ENCODE assay signal across 8 cellular contexts in the genomic region with DNA sequence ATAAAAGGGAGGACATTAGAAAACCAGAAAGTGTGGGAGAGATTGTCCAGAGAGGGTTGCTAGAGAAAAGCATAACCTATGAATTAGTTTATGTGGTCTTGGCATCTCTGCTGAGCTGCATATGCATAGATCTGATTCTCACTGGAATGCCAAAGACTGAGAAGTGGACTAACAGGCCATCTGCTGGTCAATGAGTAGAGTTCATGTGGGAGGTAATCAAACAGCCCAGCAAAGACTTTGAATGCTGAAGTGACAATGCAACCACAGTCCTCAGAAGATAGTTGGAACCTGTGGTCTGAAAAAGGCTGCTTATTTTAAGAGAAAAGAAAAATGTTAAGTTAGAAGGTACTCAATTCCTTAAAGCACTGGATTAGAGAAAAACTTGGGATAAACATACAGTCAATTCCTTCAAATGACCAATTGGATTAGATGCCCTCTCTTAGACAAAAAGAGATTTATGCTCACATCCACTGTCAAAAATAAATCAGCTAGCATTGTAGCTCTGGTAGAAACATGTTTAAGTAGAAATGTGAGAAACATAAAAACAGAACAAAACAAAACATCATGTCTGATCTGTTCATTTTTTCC.
A peak's percentile ranks its signal among the peaks of the same experiment; 100 is the strongest.
DNase-seq lines count a peak whose midpoint lies in the region; ATAC-seq and TF ChIP-seq lines count a peak whose summit lies in the region.

No MANE protein-coding gene starts in this region.

- H3K4me1 Mint-ChIP-seq in activated CD4-positive, alpha-beta memory T cell treated with anti-CD3 and anti-CD28 coated beads, Interleukin-2, amount 10 ng/mL, durations not matched to agents 7 days and 5 days = no peaks in the 10 kb centered on the region

- H3K27me3 Mint-ChIP-seq in activated CD4-positive, alpha-beta memory T cell treated with anti-CD3 and anti-CD28 coated beads, Interleukin-2, amount 10 ng/mL, durations not matched to agents 7 days and 5 days = no peaks in the 10 kb centered on the region

- H3K27me3 ChIP-seq in foreskin keratinocyte (no peaks in the 10 kb centered on the region), uterus (peaks cover 0 to 4% of the 10 kb centered on the region in 2 donors)

- no peak for TF ChIP-seq POLR2A in uterus (IDR thresholded peaks at IDR 0.05)

- ATAC-seq in HG02973 (IDR thresholded peaks at IDR 0.05; ENCODE audit: unreplicated experiment) (peak; percentile 74), foreskin keratinocyte (no peak), HG03097 (IDR thresholded peaks at IDR 0.05; ENCODE audit: low FRiP score, unreplicated experiment) (no peak)

- no peak overlapping the region for H3K27ac Mint-ChIP-seq in activated CD4-positive, alpha-beta memory T cell treated with anti-CD3 and anti-CD28 coated beads, Interleukin-2, amount 10 ng/mL, durations not matched to agents 7 days and 5 days

- H3K9me3 Mint-ChIP-seq in activated CD4-positive, alpha-beta memory T cell treated with anti-CD3 and anti-CD28 coated beads, Interleukin-2, amount 10 ng/mL, durations not matched to agents 7 days and 5 days = peaks cover 15% of the 10 kb centered on the region

- CTCF ChIA-PET in activated CD4-positive, alpha-beta memory T cell treated with anti-CD3 and anti-CD28 coated beads, Interleukin-2, amount 10 ng/mL, durations not matched to agents 7 days and 5 days (lab: Charles Lee) = no interaction called here

- no peak overlapping the region for H3K4me3 Mint-ChIP-seq in activated CD4-positive, alpha-beta memory T cell treated with anti-CD3 and anti-CD28 coated beads, Interleukin-2, amount 10 ng/mL, durations not matched to agents 7 days and 5 days

- H3K36me3 ChIP-seq in uterus = no peaks in the 10 kb centered on the region

- TF ChIP-seq CTCF in GM12874 (IDR thresholded peaks at IDR 0.05; ENCODE audit: insufficient read depth, low read depth, low read length) (peak; percentile 43; the same call in 1 of the 2 replicates), foreskin keratinocyte (conservative IDR thresholded peaks at IDR 0.05) (peak; percentile 13), uterus (IDR thresholded peaks at IDR 0.05) (no peak)

- DNase-seq in NCI-H82 treated with DMSO at 0.1 percent for 48 hours (lab: John Stamatoyannopoulos, UW; ENCODE audit: unreplicated experiment) (peak; percentile 69), foreskin keratinocyte (no peak), cerebellum (ENCODE audit: low spot score) (no peak), uterus (no peak)
- DNase-seq in activated CD4-positive, alpha-beta memory T cell treated with anti-CD3 and anti-CD28 coated beads, Interleukin-2, amount 10 ng/mL, durations not matched to agents 7 days and 5 days = no peak

- no peaks in the 10 kb centered on the region for H3K9me3 ChIP-seq in uterus

- H3K36me3 Mint-ChIP-seq in activated CD4-positive, alpha-beta memory T cell treated with anti-CD3 and anti-CD28 coated beads, Interleukin-2, amount 10 ng/mL, durations not matched to agents 7 days and 5 days (ENCODE audit: low read depth) = no peaks in the 10 kb centered on the region

- H3K4me1 ChIP-seq in foreskin keratinocyte = no peaks in the 10 kb centered on the region
- no peaks in the 10 kb centered on the region for H3K4me1 ChIP-seq in uterus

- no peak overlapping the region for H3K27ac ChIP-seq in foreskin keratinocyte
- H3K27ac ChIP-seq in uterus = no peak overlapping the region

- POLR2A ChIA-PET in activated CD4-positive, alpha-beta memory T cell treated with anti-CD3 and anti-CD28 coated beads, Interleukin-2, amount 10 ng/mL, durations not matched to agents 7 days and 5 days (lab: Charles Lee) = no interaction called here

- no peak overlapping the region for H3K4me3 ChIP-seq in uterus

- intact Hi-C loops in uterus (cut with DNase I; ENCODE audit: low total_unique reads) = no loop called here

Comparison
In these comparisons a context has a peak if more than half of its experiments do, and no peak if none do; other contexts are left out.
1. CTCF ChIP-seq: peak in GM12874 (single experiment) and foreskin keratinocyte (single experiment); none in uterus (0 of 4).